8 cellular contexts compared by ENCODE assay signal in the genomic region with DNA sequence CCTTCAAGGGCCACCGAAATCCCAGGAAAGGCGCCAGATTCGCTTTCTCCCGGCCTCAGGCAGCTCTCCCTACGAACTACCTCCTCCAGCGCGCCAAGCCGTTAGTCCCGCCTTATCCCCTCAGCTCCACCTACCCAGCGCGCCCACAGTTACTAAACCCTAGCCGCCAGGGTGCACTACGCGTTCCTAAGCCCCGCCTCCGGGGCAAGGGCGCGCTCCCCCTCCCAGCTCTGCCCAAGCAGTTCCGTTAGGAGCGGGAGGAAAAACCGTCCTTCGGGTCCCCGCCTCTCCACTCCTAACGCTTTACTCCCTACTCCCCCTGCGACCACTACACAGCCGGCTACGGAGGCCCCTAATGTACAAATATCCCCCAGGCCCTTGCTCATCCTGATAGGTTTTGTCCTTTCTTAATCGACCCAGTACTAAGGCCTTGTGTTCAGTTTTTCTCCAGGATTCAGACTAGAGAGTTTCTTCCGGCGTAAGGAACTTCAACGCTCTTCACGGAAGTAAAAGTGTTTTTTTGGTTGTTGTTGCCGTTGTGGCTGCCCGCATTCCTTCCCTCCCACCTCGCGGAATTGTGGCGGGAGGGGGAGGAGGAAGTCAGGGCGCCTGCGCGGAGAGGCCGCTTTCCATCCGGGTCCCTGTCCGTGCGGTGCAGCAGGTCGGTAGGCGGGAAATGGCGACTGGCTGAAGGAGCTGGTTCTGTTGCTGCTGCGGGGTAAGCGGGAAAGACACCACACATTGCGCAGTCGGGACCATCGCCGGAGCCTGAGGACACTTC. TPM values are rescaled to one million over a fixed set of nuclear protein-coding genes. Genes with fewer than 3 reads are reported as not detected.
DNase-seq lines count a peak whose midpoint lies in the region; ATAC-seq and TF ChIP-seq lines count a peak whose summit lies in the region.

A gene (plus strand): TSS at position 655 of the 781 bp plus-strand sequence. CDS start 31,386 bp downstream, outside the sequence.

- CTCF ChIA-PET in activated CD4-positive, alpha-beta T cell treated with anti-CD3 and anti-CD28 coated beads, Interleukin-2, amount 10 ng/mL, durations not matched to agents 7 days and 5 days (lab: Charles Lee), result interaction anchor here (0.5 to 2.1 kb wide), 7 partner anchors 13 to 453 kb away, joined by 3 to 6 read pairs (median 4); a partner anchor contains a TSS

- H3K27me3 Mint-ChIP-seq in CD14-positive monocyte (ENCODE audit: low read depth in 3 of 3), result peaks cover 0 to 3% (median 2%) of the 10 kb centered on the region in 3 donors
- no peaks in the 10 kb centered on the region for H3K27me3 Mint-ChIP-seq in activated CD4-positive, alpha-beta T cell treated with anti-CD3 and anti-CD28 coated beads, Interleukin-2, amount 10 ng/mL, durations not matched to agents 7 days and 5 days

- H3K4me3 Mint-ChIP-seq in CD14-positive monocyte, result peak within 1 kb of the TSS; percentile 96 to 98
- H3K4me3 Mint-ChIP-seq in activated CD4-positive, alpha-beta T cell treated with anti-CD3 and anti-CD28 coated beads, Interleukin-2, amount 10 ng/mL, durations not matched to agents 7 days and 5 days, result peak within 1 kb of the TSS; percentile 92

- H3K9me3 Mint-ChIP-seq in CD14-positive monocyte, result peaks cover 0 to 2% (median 0%) of the 10 kb centered on the region in 7 donors
- H3K9me3 Mint-ChIP-seq in activated CD4-positive, alpha-beta T cell treated with anti-CD3 and anti-CD28 coated beads, Interleukin-2, amount 10 ng/mL, durations not matched to agents 7 days and 5 days, result no peaks in the 10 kb centered on the region

- peak; percentile 92 for ATAC-seq in GM19351 (IDR thresholded peaks at IDR 0.05; ENCODE audit: unreplicated experiment)
- peak; percentile 86 for ATAC-seq in HG03521 (IDR thresholded peaks at IDR 0.05; ENCODE audit: unreplicated experiment)

- POLR2A ChIA-PET in activated CD4-positive, alpha-beta T cell treated with anti-CD3 and anti-CD28 coated beads, Interleukin-2, amount 10 ng/mL, durations not matched to agents 7 days and 5 days (lab: Charles Lee), result interaction anchor here (1.0 to 1.5 kb wide), 3 partner anchors 15 to 139 kb away, joined by 3 to 7 read pairs (median 4); a partner anchor contains a TSS

- DNase-seq in CD14-positive monocyte (ENCODE audit: low spot score), result peak; percentile 94
- peak; percentile 100 for DNase-seq in NCI-H69 (lab: John Stamatoyannopoulos, UW)
- peak; percentile 95 for DNase-seq in activated CD4-positive, alpha-beta T cell treated with anti-CD3 and anti-CD28 coated beads, Interleukin-2, amount 10 ng/mL, durations not matched to agents 7 days and 5 days
- DNase-seq in cortex of kidney (lab: John Stamatoyannopoulos, UW), result peak; percentile 62
- peak; percentile 100 for DNase-seq in left kidney (ENCODE audit: low read depth, low spot score)
- peak; percentile 95 for DNase-seq in stimulated activated CD4-positive, alpha-beta T cell treated with anti-CD3 and anti-CD28 coated beads, Interleukin-2, amount 100 ng/mL, for 24 hours

- peaks cover 36% of the 10 kb centered on the region for H3K4me1 Mint-ChIP-seq in CD14-positive monocyte
- H3K4me1 Mint-ChIP-seq in activated CD4-positive, alpha-beta T cell treated with anti-CD3 and anti-CD28 coated beads, Interleukin-2, amount 10 ng/mL, durations not matched to agents 7 days and 5 days, result peaks cover 46% of the 10 kb centered on the region

- intact Hi-C loops in CD14-positive monocyte (cut with micrococcal nuclease), result loop anchor here (5.0 kb wide), 3 partner anchors 110 to 140 kb away; a partner anchor contains a TSS

- TF ChIP-seq CTCF in CD14-positive monocyte (IDR thresholded peaks at IDR 0.05), result no peak

- peaks cover 3 to 7% of the 10 kb centered on the region in 2 donors for H3K36me3 Mint-ChIP-seq in CD14-positive monocyte
- H3K36me3 Mint-ChIP-seq in activated CD4-positive, alpha-beta T cell treated with anti-CD3 and anti-CD28 coated beads, Interleukin-2, amount 10 ng/mL, durations not matched to agents 7 days and 5 days (ENCODE audit: low read depth), result peaks cover 21% of the 10 kb centered on the region

- peak within 1 kb of the TSS; percentile 98 to 100 (median 99) for H3K27ac Mint-ChIP-seq in CD14-positive monocyte
- H3K27ac Mint-ChIP-seq in activated CD4-positive, alpha-beta T cell treated with anti-CD3 and anti-CD28 coated beads, Interleukin-2, amount 10 ng/mL, durations not matched to agents 7 days and 5 days, result peak within 1 kb of the TSS; percentile 99

RNA-seq across cellular contexts. Expression of the gene that starts here (rescaled TPM):
- 10 to 100 TPM; 24.5 to 31.4 TPM for polyA plus RNA-seq in CD14-positive monocyte
- total RNA-seq in activated CD4-positive, alpha-beta T cell treated with anti-CD3 and anti-CD28 coated beads, Interleukin-2, amount 10 ng/mL, durations not matched to agents 7 days and 5 days, result 10 to 100 TPM; 76.1 to 88.2 TPM

Comparison
In these comparisons a context has a peak if more than half of its experiments do, and no peak if none do; other contexts are left out.
1. Peak in every context shown above with its lines: DNase-seq and ATAC-seq.